In the genomic region with DNA sequence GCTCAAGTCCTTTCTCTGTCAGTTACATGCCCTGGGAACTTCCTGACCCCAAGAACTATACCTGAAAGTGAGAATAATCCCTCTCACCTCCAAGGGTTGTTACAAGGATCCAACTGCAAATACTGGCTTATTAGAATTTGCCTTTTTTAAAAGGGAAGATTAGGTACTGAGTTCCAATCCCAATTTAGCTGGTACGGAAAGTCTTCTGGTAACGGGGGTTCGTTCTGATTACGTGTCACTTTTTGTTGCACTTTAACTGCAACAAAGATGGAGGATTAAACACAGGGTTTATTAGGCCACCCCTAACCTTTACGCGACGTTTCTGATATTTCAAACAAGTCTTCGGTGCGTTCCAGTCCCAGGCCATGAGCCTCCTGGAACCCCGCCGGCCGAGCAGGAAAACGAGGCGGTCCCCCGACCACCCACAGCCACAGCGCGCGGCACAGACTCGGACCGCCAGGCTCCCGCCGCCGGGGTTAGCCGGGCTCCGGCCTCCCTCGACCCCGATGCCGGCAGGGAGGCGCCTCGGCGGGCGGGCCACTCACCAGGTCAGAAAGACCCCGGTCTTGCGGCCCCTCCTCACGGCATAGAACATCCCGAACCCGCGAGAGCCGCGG, we compare ENCODE assay signal across 9 cellular contexts. TPM values are rescaled to one million over a fixed set of nuclear protein-coding genes. Genes with fewer than 3 reads are reported as not detected.
DNase-seq lines count a peak whose midpoint lies in the region; ATAC-seq lines count a peak whose summit lies in the region.
"Had no signal": no experiment of that assay in that cellular context is flagged by ENCODE, and none has a peak within 500 bp of the region (broad histone marks: within the 10 kb centered on the region; RNA-seq: fewer than 3 reads in every experiment).

No MANE protein-coding gene starts in this region.

- DNase-seq in A172 (ENCODE audit: low spot score) (peak; percentile 11), substantia nigra (lab: John Stamatoyannopoulos, UW) (no peak), GM19238 (ENCODE audit: insufficient read length, low spot score) (no peak), SKM-1 treated with dmso at 0.1 percent for 144 hours (lab: John Stamatoyannopoulos, UW; ENCODE audit: unreplicated experiment) (no peak)
- DNase-seq in activated T-helper 2 cell treated with anti-CD3 and anti-CD28 coated beads, Interferon-gamma antibody, Interleukin-2, Interleukin-4, amounts not matched to agents 10 μg/mL and 5 μg/mL and 100 μg/mL, durations not matched to agents 14 hours and 24 hours and 36 hours (ENCODE audit: low spot score), result no peak

- peak overlapping the region; percentile 100 for H3K4me3 ChIP-seq in iPS-18a (ENCODE audit: low read length)

- H3K9ac ChIP-seq in iPS-18a (ENCODE audit: low read length), result peak overlapping the region; percentile 98

- H3K36me3 ChIP-seq in iPS-18a (ENCODE audit: control insufficient read depth, low read depth, low read length), result peaks cover 39% of the 10 kb centered on the region

- H3K27ac Mint-ChIP-seq in activated T-helper 2 cell treated with anti-CD3 and anti-CD28 coated beads, Interferon-gamma antibody, Interleukin-2, Interleukin-4, amounts not matched to agents 10 μg/mL and 5 μg/mL and 100 μg/mL, durations not matched to agents 14 hours and 24 hours and 36 hours, result peak overlapping the region; percentile 94

- no peaks in the 10 kb centered on the region for H3K9me3 Mint-ChIP-seq in activated T-helper 2 cell treated with anti-CD3 and anti-CD28 coated beads, Interferon-gamma antibody, Interleukin-2, Interleukin-4, amounts not matched to agents 10 μg/mL and 5 μg/mL and 100 μg/mL, durations not matched to agents 14 hours and 24 hours and 36 hours

- H3K9me3 ChIP-seq in iPS-18a (ENCODE audit: control insufficient read depth, low read depth, low read length), result no peaks in the 10 kb centered on the region

- peaks cover 66% of the 10 kb centered on the region for H3K36me3 Mint-ChIP-seq in activated T-helper 2 cell treated with anti-CD3 and anti-CD28 coated beads, Interferon-gamma antibody, Interleukin-2, Interleukin-4, amounts not matched to agents 10 μg/mL and 5 μg/mL and 100 μg/mL, durations not matched to agents 14 hours and 24 hours and 36 hours (ENCODE audit: low read depth)

- H3K27me3 ChIP-seq in iPS-18a (ENCODE audit: control insufficient read depth, insufficient read depth, low read length), result no peaks in the 10 kb centered on the region

- peaks cover 15% of the 10 kb centered on the region for H3K4me1 Mint-ChIP-seq in activated T-helper 2 cell treated with anti-CD3 and anti-CD28 coated beads, Interferon-gamma antibody, Interleukin-2, Interleukin-4, amounts not matched to agents 10 μg/mL and 5 μg/mL and 100 μg/mL, durations not matched to agents 14 hours and 24 hours and 36 hours (ENCODE audit: low read depth)

- intact Hi-C loops in activated T-helper 2 cell treated with anti-CD3 and anti-CD28 coated beads, Interferon-gamma antibody, Interleukin-2, Interleukin-4, amounts not matched to agents 10 μg/mL and 5 μg/mL and 100 μg/mL, durations not matched to agents 14 hours and 24 hours and 36 hours (cut with micrococcal nuclease), result loop anchor here (1.0 to 2.0 kb wide), 6 partner anchors 18 to 180 kb away; a partner anchor contains a TSS

- H3K4me1 ChIP-seq in iPS-18a (ENCODE audit: control insufficient read depth, low read depth, low read length), result peaks cover 6% of the 10 kb centered on the region

- H3K27ac ChIP-seq in iPS-18a (ENCODE audit: low read length), result peak overlapping the region; percentile 94
- peak overlapping the region; percentile 79 for H3K27ac ChIP-seq in substantia nigra (ENCODE audit: low read depth, low read length, poor library complexity, severe bottlenecking)

- peak overlapping the region; percentile 91 for H3K4me3 Mint-ChIP-seq in activated T-helper 2 cell treated with anti-CD3 and anti-CD28 coated beads, Interferon-gamma antibody, Interleukin-2, Interleukin-4, amounts not matched to agents 10 μg/mL and 5 μg/mL and 100 μg/mL, durations not matched to agents 14 hours and 24 hours and 36 hours (ENCODE audit: low read depth)

- peak; percentile 15 for ATAC-seq in GM19043 (IDR thresholded peaks at IDR 0.05; ENCODE audit: low read depth, unreplicated experiment)
- peak; percentile 30 for ATAC-seq in HG03175 (IDR thresholded peaks at IDR 0.05; ENCODE audit: unreplicated experiment)

- no peaks in the 10 kb centered on the region for H3K27me3 Mint-ChIP-seq in activated T-helper 2 cell treated with anti-CD3 and anti-CD28 coated beads, Interferon-gamma antibody, Interleukin-2, Interleukin-4, amounts not matched to agents 10 μg/mL and 5 μg/mL and 100 μg/mL, durations not matched to agents 14 hours and 24 hours and 36 hours (ENCODE audit: low read depth)

RNA-seq across cellular contexts. Expression of a gene that starts 0.4 kb away (rescaled TPM):
- 55.3 and 61.6 TPM in 2 replicates for total RNA-seq in A172 (2014; rRNA removed; shearing (Covaris generic))
- 29.0 and 30.3 TPM in 2 replicates for total RNA-seq in activated T-helper 2 cell treated with anti-CD3 and anti-CD28 coated beads, Interferon-gamma antibody, Interleukin-2, Interleukin-4, amounts not matched to agents 10 μg/mL and 5 μg/mL and 100 μg/mL, durations not matched to agents 14 hours and 24 hours and 36 hours

RNA-seq across cellular contexts. Expression of a gene that starts 17.4 kb away (rescaled TPM):
- 2,765 and 4,011 TPM in 2 replicates for total RNA-seq in A172 (2014; rRNA removed; shearing (Covaris generic))
- total RNA-seq in activated T-helper 2 cell treated with anti-CD3 and anti-CD28 coated beads, Interferon-gamma antibody, Interleukin-2, Interleukin-4, amounts not matched to agents 10 μg/mL and 5 μg/mL and 100 μg/mL, durations not matched to agents 14 hours and 24 hours and 36 hours, result 1,612 and 1,642 TPM in 2 replicates

RNA-seq across cellular contexts. Expression of a gene that starts 37.2 kb away (rescaled TPM):
- total RNA-seq in A172 (2014; rRNA removed; shearing (Covaris generic)), result 0.17 TPM in 1 of 2 replicates, not detected in the other
- total RNA-seq in activated T-helper 2 cell treated with anti-CD3 and anti-CD28 coated beads, Interferon-gamma antibody, Interleukin-2, Interleukin-4, amounts not matched to agents 10 μg/mL and 5 μg/mL and 100 μg/mL, durations not matched to agents 14 hours and 24 hours and 36 hours, result 0.11 TPM in 1 of 2 replicates, not detected in the other
- total RNA-seq: renal cortical epithelial cell had no signal

RNA-seq across cellular contexts. Expression of a gene that starts 38.4 kb away (rescaled TPM):
- total RNA-seq in A172 (2014; rRNA removed; shearing (Covaris generic)), result 70.9 and 102 TPM in 2 replicates
- total RNA-seq in activated T-helper 2 cell treated with anti-CD3 and anti-CD28 coated beads, Interferon-gamma antibody, Interleukin-2, Interleukin-4, amounts not matched to agents 10 μg/mL and 5 μg/mL and 100 μg/mL, durations not matched to agents 14 hours and 24 hours and 36 hours, result 39.8 and 42.7 TPM in 2 replicates
